In the genomic region with DNA sequence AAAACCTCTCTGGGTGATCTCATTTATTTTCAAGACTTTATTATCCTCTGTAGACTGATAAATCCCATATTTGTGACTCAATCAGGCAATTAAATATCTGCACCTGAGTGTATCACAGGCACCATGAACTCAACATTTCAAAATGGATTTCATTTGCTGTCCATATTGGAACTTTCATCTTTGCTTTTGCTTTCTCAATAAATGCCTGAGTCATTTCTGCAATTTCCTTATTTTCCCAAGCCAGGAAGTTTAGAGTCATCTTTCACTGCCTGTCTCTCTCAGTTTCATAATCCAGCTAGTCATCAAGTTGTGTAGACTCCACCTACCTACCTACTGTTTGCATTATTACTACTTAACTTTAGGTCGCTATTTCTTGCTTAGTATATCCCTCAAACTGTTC, we compare ENCODE assay signal across 10 cellular contexts.
DNase-seq lines count a peak whose midpoint lies in the region; ATAC-seq, FAIRE-seq and TF ChIP-seq lines count a peak whose summit lies in the region.
"Had no signal": no experiment of that assay in that cellular context is flagged by ENCODE, and none has a peak within 500 bp of the region (broad histone marks: within the 10 kb centered on the region; RNA-seq: fewer than 3 reads in every experiment).

No MANE protein-coding gene starts in this region.

- POLR2A ChIA-PET in activated CD4-positive, alpha-beta memory T cell treated with anti-CD3 and anti-CD28 coated beads, Interleukin-2, amount 10 ng/mL, durations not matched to agents 7 days and 5 days (lab: Charles Lee) = no interaction called here

- H3K36me3 Mint-ChIP-seq in activated CD4-positive, alpha-beta memory T cell treated with anti-CD3 and anti-CD28 coated beads, Interleukin-2, amount 10 ng/mL, durations not matched to agents 7 days and 5 days (ENCODE audit: low read depth) = no peaks in the 10 kb centered on the region

- no peak overlapping the region for H3K4me3 Mint-ChIP-seq in activated CD4-positive, alpha-beta memory T cell treated with anti-CD3 and anti-CD28 coated beads, Interleukin-2, amount 10 ng/mL, durations not matched to agents 7 days and 5 days
- H3K4me3 Mint-ChIP-seq: H9 had no signal

- H3K4me3 ChIP-seq in fibroblast of the aortic adventitia (ENCODE audit: low read depth, low read length) (no peak overlapping the region), smooth muscle cell (no peak overlapping the region)
- H3K4me3 ChIP-seq: SJCRH30 had no signal

- no peak for TF ChIP-seq CTCF in fibroblast of the aortic adventitia (IDR thresholded peaks at IDR 0.05; ENCODE audit: insufficient read depth, low read length)
- no peak for TF ChIP-seq CTCF in smooth muscle cell (IDR thresholded peaks at IDR 0.05; ENCODE audit: borderline replicate concordance, insufficient read depth, poor library complexity, severe bottlenecking)

- 75% methylated on average over 1 of the region's 1 CpG for WGBS in smooth muscle cell (ENCODE audit: low lambda C conversion rate)

- DNase-seq in H4 (ENCODE audit: low spot score) (peak; percentile 36), RCC 7860 (ENCODE audit: low spot score) (peak; percentile 58), fibroblast of the aortic adventitia (ENCODE audit: low read depth) (peak; percentile 69), smooth muscle cell (lab: John Stamatoyannopoulos, UW; ENCODE audit: unreplicated experiment) (no peak), NCI-H1930 (lab: John Stamatoyannopoulos, UW) (no peak)
- DNase-seq in activated CD4-positive, alpha-beta memory T cell treated with anti-CD3 and anti-CD28 coated beads, Interleukin-2, amount 10 ng/mL, durations not matched to agents 7 days and 5 days = no peak
- DNase-seq: H9, occipital lobe, SJCRH30 had no signal

- no peak overlapping the region for H3K27ac ChIP-seq in smooth muscle cell (ENCODE audit: low read depth)
- H3K27ac ChIP-seq: SJCRH30 had no signal

- peak; percentile 73 for FAIRE-seq in RCC 7860 (lab: Jason Lieb, UNC)

- no peaks in the 10 kb centered on the region for H3F3A ChIP-seq in smooth muscle cell (ENCODE audit: low read depth)

- H3K4me1 ChIP-seq in smooth muscle cell (ENCODE audit: low read depth) = no peaks in the 10 kb centered on the region
- H3K4me1 ChIP-seq: SJCRH30 had no signal

- H2AFZ ChIP-seq in smooth muscle cell (ENCODE audit: low read depth) = peak overlapping the region; percentile 56

- H3K27me3 Mint-ChIP-seq in activated CD4-positive, alpha-beta memory T cell treated with anti-CD3 and anti-CD28 coated beads, Interleukin-2, amount 10 ng/mL, durations not matched to agents 7 days and 5 days = no peaks in the 10 kb centered on the region

- CTCF ChIA-PET in activated CD4-positive, alpha-beta memory T cell treated with anti-CD3 and anti-CD28 coated beads, Interleukin-2, amount 10 ng/mL, durations not matched to agents 7 days and 5 days (lab: Charles Lee) = no interaction called here

- no peaks in the 10 kb centered on the region for H3K9me3 Mint-ChIP-seq in activated CD4-positive, alpha-beta memory T cell treated with anti-CD3 and anti-CD28 coated beads, Interleukin-2, amount 10 ng/mL, durations not matched to agents 7 days and 5 days

- no peaks in the 10 kb centered on the region for H3K27me3 ChIP-seq in smooth muscle cell (ENCODE audit: low read depth)
- H3K27me3 ChIP-seq: SJCRH30 had no signal

- no peaks in the 10 kb centered on the region for H4K20me1 ChIP-seq in smooth muscle cell (ENCODE audit: low read depth)

- no peak overlapping the region for H3K9ac ChIP-seq in smooth muscle cell (ENCODE audit: low read depth)

- no peaks in the 10 kb centered on the region for H3K79me2 ChIP-seq in smooth muscle cell (ENCODE audit: low read depth)

- no peaks in the 10 kb centered on the region for H3K36me3 ChIP-seq in smooth muscle cell (ENCODE audit: low read depth)
- H3K36me3 ChIP-seq: SJCRH30 had no signal

- H3K9me3 ChIP-seq in smooth muscle cell (replicated peaks; ENCODE audit: low read depth) = peaks cover 4% of the 10 kb centered on the region
- H3K9me3 ChIP-seq: SJCRH30 had no signal

- no peak overlapping the region for H3K27ac Mint-ChIP-seq in activated CD4-positive, alpha-beta memory T cell treated with anti-CD3 and anti-CD28 coated beads, Interleukin-2, amount 10 ng/mL, durations not matched to agents 7 days and 5 days
- H3K27ac Mint-ChIP-seq: H9 had no signal

- no peak for ATAC-seq in HG03159 (IDR thresholded peaks at IDR 0.05; ENCODE audit: unreplicated experiment)

- peaks cover 4% of the 10 kb centered on the region for H3K4me1 Mint-ChIP-seq in activated CD4-positive, alpha-beta memory T cell treated with anti-CD3 and anti-CD28 coated beads, Interleukin-2, amount 10 ng/mL, durations not matched to agents 7 days and 5 days

- no peak overlapping the region for H3K4me2 ChIP-seq in smooth muscle cell

Comparison
In these comparisons a context has a peak if more than half of its experiments do, and no peak if none do; other contexts are left out.
1. DNase-seq: peak in H4 (single experiment), RCC 7860 (single experiment) and fibroblast of the aortic adventitia (single experiment); none in smooth muscle cell (single experiment), activated CD4-positive, alpha-beta memory T cell treated with anti-CD3 and anti-CD28 coated beads, Interleukin-2, amount 10 ng/mL, durations not matched to agents 7 days and 5 days (single experiment) and NCI-H1930 (0 of 2).